ENCODE assay signal across 21 cellular contexts in genomic region chr20:49980140-49981008, GRCh38. TPM values are rescaled to one million over a fixed set of nuclear protein-coding genes. Genes with fewer than 3 reads are reported as not detected.
A peak's percentile ranks its signal among the peaks of the same experiment; 100 is the strongest.
DNase-seq lines count a peak whose midpoint lies in the region; ATAC-seq and TF ChIP-seq lines count a peak whose summit lies in the region.
"Had no signal": no experiment of that assay in that cellular context is flagged by ENCODE, and none has a peak within 500 bp of the region (broad histone marks: within the 10 kb centered on the region; RNA-seq: fewer than 3 reads in every experiment).

No MANE protein-coding gene starts in this region.

- H3K36me3 ChIP-seq in HEK293 (ENCODE audit: control insufficient read depth in 2 of 2, insufficient read depth in 1 of 2, low read length in 2 of 2) = peaks cover 0 to 16% of the 10 kb centered on the region in 2 experiments; a peak in 1 of 3 replicates
- H3K36me3 ChIP-seq: pancreas had no signal

- peaks cover 2% of the 10 kb centered on the region; the same call in 1 of the 2 replicates for H3K4me1 ChIP-seq in HEK293 (ENCODE audit: control insufficient read depth, insufficient read depth, low read length)

- H3K9me3 Mint-ChIP-seq in brain (peaks cover 0 to 3% (median 0%) of the 10 kb centered on the region in 5 experiments), neural crest cell (no peaks in the 10 kb centered on the region)
- H3K9me3 Mint-ChIP-seq: natural killer cell treated with Interleukin-12 subunit alpha and Interleukin-12 subunit beta and Interleukin-15 and Interleukin-18, amount 100 ng/mL, for 72 hours had no signal

- no peak overlapping the region for H3K4me3 ChIP-seq in HEK293 (ENCODE audit: low read depth, low read length)
- H3K4me3 ChIP-seq: pancreas, SJSA1 had no signal

- TF ChIP-seq CTCF in HEK293 (tag by site-specific recombination; IDR thresholded peaks at IDR 0.05) (no peak), brain (conservative IDR thresholded peaks at IDR 0.05) (no peak), neural crest cell (conservative IDR thresholded peaks at IDR 0.05) (no peak)

- H3K9me3 ChIP-seq in HEK293 (ENCODE audit: control insufficient read depth, insufficient read depth, low read depth, low read length) = no peaks in the 10 kb centered on the region
- H3K9me3 ChIP-seq: pancreas had no signal

- POLR2A ChIA-PET in HEK293 (lab: Yijun Ruan, JAX) = interaction anchor here (0.6 to 1.4 kb wide), 3 partner anchors 27 to 123 kb away, joined by 3 to 8 read pairs (median 7); no protein-coding TSS in a partner anchor

- no peak overlapping the region for H3K27ac ChIP-seq in HEK293 (ENCODE audit: extremely low read depth, low read depth, low read length)
- H3K27ac ChIP-seq: pancreas, SJSA1 had no signal

- ATAC-seq in GM21360 (IDR thresholded peaks at IDR 0.05; ENCODE audit: unreplicated experiment) = no peak
- ATAC-seq: activated CD4-positive, alpha-beta T cell treated with anti-CD3 and anti-CD28 coated beads for 36 hours; natural killer cell treated with Interleukin-12 subunit alpha and Interleukin-12 subunit beta and Interleukin-15 and Interleukin-18, amount 100 ng/mL, for 72 hours; pancreas; T-helper 17 cell had no signal

- CTCF ChIA-PET in HEK293 (lab: Yijun Ruan, JAX) = interaction anchor here (0.7 to 8.3 kb wide), 17 partner anchors 9 to 205 kb away, joined by 3 to 220 read pairs (median 9); no protein-coding TSS in a partner anchor

- peak; percentile 22 to 49 for DNase-seq in NCI-H524 (lab: John Stamatoyannopoulos, UW)
- DNase-seq in NCI-H524 treated with DMSO at 0.1 percent for 48 hours (lab: John Stamatoyannopoulos, UW) = no peak
- DNase-seq in neural crest cell (ENCODE audit: low read depth, low spot score) = no peak
- no peak for DNase-seq in T-helper 9 cell
- DNase-seq in SKM-1 treated with dmso at 0.1 percent for 144 hours (lab: John Stamatoyannopoulos, UW; ENCODE audit: unreplicated experiment) = no peak
- DNase-seq: activated CD4-positive, alpha-beta T cell treated with anti-CD3 and anti-CD28 coated beads for 36 hours; activated effector memory CD4-positive, alpha-beta T cell treated with anti-CD3 and anti-CD28 coated beads, Interleukin-2, amount 50 U/mL, for 16 hours; cerebellar nuclear complex; GOT3; NCI-H510A treated with DMSO at 0.1 percent for 48 hours; pancreas; retina; stimulated activated CD4-positive, alpha-beta T cell treated with anti-CD3 and anti-CD28 coated beads, Interleukin-2, amount 100 ng/mL, for 24 hours; T-helper 17 cell; trophoblast cell had no signal

- H3K4me3 Mint-ChIP-seq in brain (peak overlapping the region in 4 of 5 experiments; percentile 22 to 72 (median 41)), neural crest cell (peak overlapping the region; percentile 66)
- H3K4me3 Mint-ChIP-seq: activated CD4-positive, alpha-beta T cell treated with anti-CD3 and anti-CD28 coated beads for 36 hours; natural killer cell treated with Interleukin-12 subunit alpha and Interleukin-12 subunit beta and Interleukin-15 and Interleukin-18, amount 100 ng/mL, for 72 hours had no signal

- H3K27me3 Mint-ChIP-seq in brain (peaks cover 32% of the 10 kb centered on the region), neural crest cell (ENCODE audit: low read depth) (peaks cover 32% of the 10 kb centered on the region)

- H3K36me3 Mint-ChIP-seq in brain = no peaks in the 10 kb centered on the region
- H3K36me3 Mint-ChIP-seq in neural crest cell (ENCODE audit: low read depth) = no peaks in the 10 kb centered on the region
- H3K36me3 Mint-ChIP-seq: natural killer cell treated with Interleukin-12 subunit alpha and Interleukin-12 subunit beta and Interleukin-15 and Interleukin-18, amount 100 ng/mL, for 72 hours had no signal

- peak overlapping the region in 1 of 5 experiments; percentile 47 for H3K27ac Mint-ChIP-seq in brain
- no peak overlapping the region for H3K27ac Mint-ChIP-seq in neural crest cell (ENCODE audit: unreplicated experiment)
- H3K27ac Mint-ChIP-seq: activated CD4-positive, alpha-beta T cell treated with anti-CD3 and anti-CD28 coated beads for 36 hours; T-helper 17 cell had no signal

- peaks cover 52% of the 10 kb centered on the region for H3K4me1 Mint-ChIP-seq in brain
- peaks cover 39% of the 10 kb centered on the region for H3K4me1 Mint-ChIP-seq in neural crest cell

TF ChIP-seq in HEK293, 187 proteins besides CTCF, POLR2A, EP300 and RAD21 (continues in another document):
- TF ChIP-seq ZBTB21 (tag by site-specific recombination; IDR thresholded peaks at IDR 0.05) (no peak), ZNF10 (tag by site-specific recombination; IDR thresholded peaks at IDR 0.05) (no peak), GLIS2 (tag by site-specific recombination; IDR thresholded peaks at IDR 0.05) (no peak), GLIS1 (tag by site-specific recombination; IDR thresholded peaks at IDR 0.05) (peak; percentile 51; the same call in 1 of the 2 replicates), SCRT2 (tag by site-specific recombination; IDR thresholded peaks at IDR 0.05) (peak; percentile 93), TRIM28 (IDR thresholded peaks at IDR 0.05; ENCODE audit: borderline replicate concordance, low read length) (no peak), KLF1 (tag by site-specific recombination; IDR thresholded peaks at IDR 0.05) (peak; percentile 63), ZNF621 (tag by site-specific recombination; IDR thresholded peaks at IDR 0.05) (no peak), SP2 (tag by site-specific recombination; IDR thresholded peaks at IDR 0.05) (no peak), ZNF548 (tag by site-specific recombination; IDR thresholded peaks at IDR 0.05) (no peak), ZNF214 (tag by site-specific recombination; IDR thresholded peaks at IDR 0.05; ENCODE audit: borderline replicate concordance) (no peak), ZNF549 (tag by site-specific recombination; IDR thresholded peaks at IDR 0.05) (no peak), ZNF19 (tag by site-specific recombination; IDR thresholded peaks at IDR 0.05; ENCODE audit: low read depth) (no peak), PBX3 (CRISPR knock-in tag; IDR thresholded peaks at IDR 0.05) (no peak), ZNF146 (tag by site-specific recombination; IDR thresholded peaks at IDR 0.05) (peak; percentile 93), ZXDB (tag by site-specific recombination; IDR thresholded peaks at IDR 0.05) (no peak), ZNF585B (tag by site-specific recombination; IDR thresholded peaks at IDR 0.05) (no peak), HIC1 (tag by site-specific recombination; IDR thresholded peaks at IDR 0.05) (no peak), ZNF248 (tag by site-specific recombination; IDR thresholded peaks at IDR 0.05) (no peak), EGR2 (tag by site-specific recombination; IDR thresholded peaks at IDR 0.05; ENCODE audit: low read depth) (no peak), SCRT1 (tag by site-specific recombination; IDR thresholded peaks at IDR 0.05; ENCODE audit: borderline replicate concordance) (peak; percentile 90; the same call in 1 of the 2 replicates), ZNF274 (IDR thresholded peaks at IDR 0.05; ENCODE audit: low read length) (no peak), ZNF274 (tag by site-specific recombination; IDR thresholded peaks at IDR 0.05; ENCODE audit: borderline replicate concordance) (no peak), ZNF157 (tag by site-specific recombination; IDR thresholded peaks at IDR 0.05) (no peak), ZNF837 (tag by site-specific recombination; IDR thresholded peaks at IDR 0.05) (no peak), SETDB1 (IDR thresholded peaks at IDR 0.05; ENCODE audit: insufficient read length, low read length) (no peak)

RNA-seq across cellular contexts. Expression of gene SNAI1, which starts 2.4 kb away (rescaled TPM):
- 6.0 TPM for polyA plus RNA-seq in brain (ENCODE audit: insufficient read depth, low read depth, low replicate concordance)
- total RNA-seq in neural crest cell = 12.5 and 12.9 TPM in 2 replicates
- polyA plus RNA-seq: keratinocyte had no signal

RNA-seq across cellular contexts. Expression of gene RNF114, which starts 44.2 kb away (rescaled TPM):
- 82.0 TPM for polyA plus RNA-seq in brain (ENCODE audit: insufficient read depth, low read depth, low replicate concordance)
- 53.0 and 59.0 TPM in 2 replicates for total RNA-seq in neural crest cell

Comparison
In these comparisons a context has a peak if more than half of its experiments do, and no peak if none do; other contexts are left out.
1. DNase-seq: peak in NCI-H524 (2 of 2); none in NCI-H524 treated with DMSO at 0.1 percent for 48 hours (single experiment), neural crest cell (single experiment), T-helper 9 cell (single experiment) and SKM-1 treated with dmso at 0.1 percent for 144 hours (single experiment).